ENCODE assay signal across 8 cellular contexts in genomic region chr14:31229009-31229408, GRCh38. TPM values are rescaled to one million over a fixed set of nuclear protein-coding genes. Genes with fewer than 3 reads are reported as not detected.
A peak's percentile ranks its signal among the peaks of the same experiment; 100 is the strongest.
DNase-seq lines count a peak whose midpoint lies in the region; ATAC-seq and TF ChIP-seq lines count a peak whose summit lies in the region.

No MANE protein-coding gene starts in this region.

- H3K4me1 ChIP-seq in Peyer's patch, result no peaks in the 10 kb centered on the region
- H3K4me1 ChIP-seq in prostate gland (replicated peaks), result no peaks in the 10 kb centered on the region
- no peaks in the 10 kb centered on the region for H3K4me1 ChIP-seq in uterus

- peak overlapping the region in 3 of 4 donors; percentile 37 to 88 (median 71) for H3K27ac ChIP-seq in Peyer's patch
- H3K27ac ChIP-seq in prostate gland, result peak overlapping the region; percentile 9 to 25
- H3K27ac ChIP-seq in uterus, result no peak overlapping the region

- intact Hi-C loops in prostate gland (cut with DNase I) (no loop called here), uterus (cut with DNase I; ENCODE audit: low total_unique reads) (no loop called here)

- TF ChIP-seq CTCF in Peyer's patch (IDR thresholded peaks at IDR 0.05), result no peak
- TF ChIP-seq CTCF in prostate gland (IDR thresholded peaks at IDR 0.05), result no peak
- TF ChIP-seq CTCF in uterus (IDR thresholded peaks at IDR 0.05), result no peak

- DNase-seq in Peyer's patch (no peak), prostate gland (ENCODE audit: low spot score) (no peak), DMS114 treated with DMSO at 0.1 percent for 48 hours (lab: John Stamatoyannopoulos, UW; ENCODE audit: unreplicated experiment) (no peak), NCI-H2029 (lab: John Stamatoyannopoulos, UW) (no peak), uterus (no peak)
- DNase-seq in stimulated activated CD4-positive, alpha-beta T cell treated with anti-CD3 and anti-CD28 coated beads, Interleukin-4, amount 100 ng/mL, for 1 hour, result no peak

- no peaks in the 10 kb centered on the region for H3K27me3 ChIP-seq in Peyer's patch
- H3K27me3 ChIP-seq in prostate gland (replicated peaks; ENCODE audit: insufficient read depth), result no peaks in the 10 kb centered on the region
- no peaks in the 10 kb centered on the region for H3K27me3 ChIP-seq in uterus

- peak; percentile 92 for ATAC-seq in GM18907 (IDR thresholded peaks at IDR 0.05; ENCODE audit: unreplicated experiment)
- ATAC-seq in HG02870 (IDR thresholded peaks at IDR 0.05; ENCODE audit: unreplicated experiment), result peak; percentile 95

- H3K36me3 ChIP-seq in Peyer's patch (no peaks in the 10 kb centered on the region), prostate gland (no peaks in the 10 kb centered on the region), uterus (no peaks in the 10 kb centered on the region)

- H3K9me3 ChIP-seq in Peyer's patch (no peaks in the 10 kb centered on the region), prostate gland (no peaks in the 10 kb centered on the region), uterus (no peaks in the 10 kb centered on the region)

- peak in 1 of 2 donors; percentile 2 for TF ChIP-seq POLR2A in Peyer's patch (IDR thresholded peaks at IDR 0.05)
- TF ChIP-seq POLR2A in prostate gland (IDR thresholded peaks at IDR 0.05), result no peak
- TF ChIP-seq POLR2A in uterus (IDR thresholded peaks at IDR 0.05), result no peak

- H3K4me3 ChIP-seq in Peyer's patch (no peak overlapping the region), prostate gland (no peak overlapping the region), uterus (no peak overlapping the region)

RNA-seq across cellular contexts. Expression of gene HECTD1, which starts 21.4 kb away (rescaled TPM):
- total RNA-seq in Peyer's patch, result 100 to 1,000 TPM; 183 to 293 (median 208) TPM
- total RNA-seq in prostate gland, result 100 to 1,000 TPM; 108 to 189 TPM
- total RNA-seq in uterus, result 100 to 1,000 TPM in 3 of 4 donors, 10 to 100 TPM in 1; 99.4 to 434 (median 307) TPM

Comparison
In these comparisons a context has a peak if more than half of its experiments do, and no peak if none do; other contexts are left out.
1. H3K27ac ChIP-seq: peak in Peyer's patch (3 of 4) and prostate gland (2 of 2); none in uterus (0 of 2).